ENCODE assay signal across 13 cellular contexts in genomic region chr7:67918158-67918557, GRCh38.
DNase-seq lines count a peak whose midpoint lies in the region; ATAC-seq lines count a peak whose summit lies in the region.
"Had no signal": no experiment of that assay in that cellular context is flagged by ENCODE, and none has a peak within 500 bp of the region (broad histone marks: within the 10 kb centered on the region; RNA-seq: fewer than 3 reads in every experiment).

No MANE protein-coding gene starts in this region.

- no peak for ATAC-seq in effector memory CD8-positive, alpha-beta T cell (replicated peaks)
- no peak for ATAC-seq in GM18519 (IDR thresholded peaks at IDR 0.05; ENCODE audit: low FRiP score, unreplicated experiment)
- no peak for ATAC-seq in HG02642 (IDR thresholded peaks at IDR 0.05; ENCODE audit: poor library complexity, unreplicated experiment)
- ATAC-seq in HG02870 (IDR thresholded peaks at IDR 0.05; ENCODE audit: unreplicated experiment): no peak

- peaks cover 2 to 3% of the 10 kb centered on the region in 2 donors for H3K4me1 Mint-ChIP-seq in effector memory CD8-positive, alpha-beta T cell (ENCODE audit: low read depth in 2 of 2)

- H3K9ac ChIP-seq in BLaER1: no peak overlapping the region

- no peaks in the 10 kb centered on the region; the same call in 1 of the 2 replicates for H3K36me3 ChIP-seq in BLaER1
- H3K36me3 ChIP-seq: right atrium auricular region had no signal

- peak overlapping the region; percentile 24 to 93 for H3K27ac Mint-ChIP-seq in effector memory CD8-positive, alpha-beta T cell
- H3K27ac Mint-ChIP-seq: HFFc6; T-helper 1 cell treated with Interleukin-12 subunit alpha and Interleukin-12 subunit beta and Interleukin-4 antibody, amounts not matched to agents 30 μg/mL and 1 μg/mL, for 36 hours had no signal

- peak overlapping the region; percentile 48; the same call in 1 of the 2 replicates for H3K4me3 ChIP-seq in BLaER1
- H3K4me3 ChIP-seq: right atrium auricular region had no signal

- no peak overlapping the region for H3K4me3 Mint-ChIP-seq in effector memory CD8-positive, alpha-beta T cell
- H3K4me3 Mint-ChIP-seq: HFFc6; T-helper 1 cell treated with Interleukin-12 subunit alpha and Interleukin-12 subunit beta and Interleukin-4 antibody, amounts not matched to agents 30 μg/mL and 1 μg/mL, for 36 hours had no signal

- H4K20me1 ChIP-seq in BLaER1: no peaks in the 10 kb centered on the region

- no peaks in the 10 kb centered on the region for H3K27me3 ChIP-seq in BLaER1
- H3K27me3 ChIP-seq: right atrium auricular region had no signal

- H3K4me1 ChIP-seq in BLaER1: peaks cover 8% of the 10 kb centered on the region; the same call in 1 of the 2 replicates
- H3K4me1 ChIP-seq: right atrium auricular region had no signal

- peak overlapping the region; percentile 22; the same call in 1 of the 2 replicates for H3K4me2 ChIP-seq in BLaER1

- DNase-seq in HT1080 (ENCODE audit: low read depth) (peak; percentile 23), OCI-M1 (lab: John Stamatoyannopoulos, UW) (peak; percentile 84), OCI-M2 (lab: John Stamatoyannopoulos, UW; ENCODE audit: unreplicated experiment) (no peak)
- DNase-seq in effector memory CD8-positive, alpha-beta T cell: no peak
- DNase-seq: dermis blood vessel endothelial cell, HFFc6, NCI-H510A had no signal

- H3K36me3 Mint-ChIP-seq in effector memory CD8-positive, alpha-beta T cell (ENCODE audit: insufficient read depth): no peaks in the 10 kb centered on the region

- H3K27ac ChIP-seq in BLaER1: no peak overlapping the region
- H3K27ac ChIP-seq: right atrium auricular region had no signal

- no peaks in the 10 kb centered on the region for H3K27me3 Mint-ChIP-seq in effector memory CD8-positive, alpha-beta T cell

- peaks cover 12 to 26% of the 10 kb centered on the region in 2 donors for H3K9me3 Mint-ChIP-seq in effector memory CD8-positive, alpha-beta T cell

- peaks cover 16% of the 10 kb centered on the region for H3K9me3 ChIP-seq in BLaER1

Comparison
In these comparisons a context has a peak if more than half of its experiments do, and no peak if none do; other contexts are left out.
1. DNase-seq: peak in HT1080 (single experiment) and OCI-M1 (single experiment); none in effector memory CD8-positive, alpha-beta T cell (0 of 3) and OCI-M2 (single experiment).